Comparison of ENCODE assay signal across 30 cellular contexts in the genomic region with DNA sequence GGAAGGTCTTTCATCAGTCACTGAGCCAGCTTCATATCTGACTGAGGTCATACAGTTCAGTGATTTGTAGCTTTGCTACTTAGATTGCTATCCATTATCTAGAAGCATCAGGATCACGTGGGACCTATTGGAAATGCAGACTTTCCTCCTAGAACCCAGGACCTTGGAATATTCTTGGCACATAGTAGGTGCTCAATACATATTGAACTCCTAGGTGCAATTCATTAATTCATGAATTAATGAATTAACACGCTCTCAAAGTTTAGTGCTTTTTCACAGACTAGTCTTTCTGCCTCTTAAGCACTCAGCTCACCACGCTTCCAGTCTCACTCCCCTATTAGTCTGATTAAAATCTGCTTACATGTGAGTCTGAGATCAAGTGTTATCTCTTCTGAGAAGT. TPM values are rescaled to one million over a fixed set of nuclear protein-coding genes. Genes with fewer than 3 reads are reported as not detected.
"Had no signal": no experiment of that assay in that cellular context is flagged by ENCODE, and none has a peak within 500 bp of the region (broad histone marks: within the 10 kb centered on the region; RNA-seq: fewer than 3 reads in every experiment).

No MANE protein-coding gene starts in this region.

- H3K4me3 Mint-ChIP-seq: activated CD4-positive, alpha-beta T cell treated with anti-CD3 and anti-CD28 coated beads, Interleukin-2, amount 10 ng/mL, durations not matched to agents 24 days and 14 days; activated CD8-positive, alpha-beta T cell treated with anti-CD3 and anti-CD28 coated beads for 36 hours; activated naive CD4-positive, alpha-beta T cell treated with anti-CD3 and anti-CD28 coated beads for 36 hours; activated T-cell treated with anti-CD3 and anti-CD28 coated beads, Interleukin-2, amount 50 U/mL, for 24 hours; activated T-helper 1 cell treated with anti-CD3 and anti-CD28 coated beads, Interleukin-12 subunit alpha, Interleukin-12 subunit beta, Interleukin-2, Interleukin-4 antibody, amounts not matched to agents 30 ng/mL and 10 ng/mL and 1 ng/mL, durations not matched to agents 14 hours and 24 hours and 36 hours had no signal

- H3K9me3 ChIP-seq: adrenal gland, body of pancreas, breast epithelium, SJCRH30 had no signal

- H3K4me1 Mint-ChIP-seq: activated CD4-positive, alpha-beta T cell treated with anti-CD3 and anti-CD28 coated beads, Interleukin-2, amount 10 ng/mL, durations not matched to agents 24 days and 14 days had no signal

- H3K27ac ChIP-seq: adrenal gland, breast epithelium, SJCRH30, SK-N-MC had no signal

- FAIRE-seq: astrocyte had no signal

- ATAC-seq: activated CD8-positive, alpha-beta T cell treated with anti-CD3 and anti-CD28 coated beads for 36 hours; activated naive CD4-positive, alpha-beta T cell treated with anti-CD3 and anti-CD28 coated beads, Interleukin-2, amount 50 U/mL, for 72 hours; body of pancreas had no signal

- H3K4me1 ChIP-seq: adrenal gland, body of pancreas, breast epithelium, SJCRH30 had no signal

- DNase-seq: activated CD4-positive, alpha-beta T cell treated with anti-CD3 and anti-CD28 coated beads, Interleukin-2, amount 10 ng/mL, durations not matched to agents 24 days and 14 days; activated CD4-positive, alpha-beta T cell treated with anti-CD3 and anti-CD28 coated beads, Interleukin-2, amount 50 U/mL, for 4 hours; activated CD8-positive, alpha-beta T cell treated with anti-CD3 and anti-CD28 coated beads for 36 hours; activated gamma-delta T cell treated with Interleukin-2 at 50 U/mL for 16 hours; activated naive CD4-positive, alpha-beta T cell treated with anti-CD3 and anti-CD28 coated beads for 36 hours; activated T-cell treated with anti-CD3 and anti-CD28 coated beads, Interleukin-2, amount 50 U/mL, for 24 hours; adrenal gland; body of pancreas; NCI-H1092 treated with DMSO at 0.1 percent for 48 hours; NCI-H1417; NCI-H187 treated with DMSO at 0.1 percent for 48 hours; NCI-H2081; NCI-H2171 treated with DMSO at 0.1 percent for 48 hours; NCI-H2227 treated with DMSO at 0.1 percent for 48 hours; NCI-H446; NCI-H524; NCI-H69; NK-92 treated with Interleukin-12 subunit alpha and Interleukin-12 subunit beta, amount 100 ng/mL, for 24 hours; SHP77; SJCRH30; T1000 had no signal

- H3K27me3 ChIP-seq: adrenal gland, body of pancreas, breast epithelium, SJCRH30 had no signal

- H3K4me3 ChIP-seq: adrenal gland, body of pancreas, breast epithelium, SJCRH30, SK-N-MC had no signal

- H3K36me3 ChIP-seq: adrenal gland, breast epithelium, SJCRH30 had no signal

- H3K27ac Mint-ChIP-seq: activated CD4-positive, alpha-beta T cell treated with anti-CD3 and anti-CD28 coated beads, Interleukin-2, amount 10 ng/mL, durations not matched to agents 24 days and 14 days; activated CD8-positive, alpha-beta T cell treated with anti-CD3 and anti-CD28 coated beads for 36 hours; activated naive CD4-positive, alpha-beta T cell treated with anti-CD3 and anti-CD28 coated beads for 36 hours; activated T-cell treated with anti-CD3 and anti-CD28 coated beads, Interleukin-2, amount 50 U/mL, for 24 hours; activated T-helper 1 cell treated with anti-CD3 and anti-CD28 coated beads, Interleukin-12 subunit alpha, Interleukin-12 subunit beta, Interleukin-2, Interleukin-4 antibody, amounts not matched to agents 30 ng/mL and 10 ng/mL and 1 ng/mL, durations not matched to agents 14 hours and 24 hours and 36 hours had no signal

- H3K9me3 Mint-ChIP-seq: activated CD8-positive, alpha-beta T cell treated with anti-CD3 and anti-CD28 coated beads for 36 hours; activated naive CD4-positive, alpha-beta T cell treated with anti-CD3 and anti-CD28 coated beads for 36 hours; activated naive CD4-positive, alpha-beta T cell treated with anti-CD3 and anti-CD28 coated beads, Interleukin-2, amount 50 U/mL, for 72 hours; activated T-cell treated with anti-CD3 and anti-CD28 coated beads, Interleukin-2, amount 50 U/mL, for 24 hours; activated T-helper 1 cell treated with anti-CD3 and anti-CD28 coated beads, Interleukin-12 subunit alpha, Interleukin-12 subunit beta, Interleukin-2, Interleukin-4 antibody, amounts not matched to agents 30 ng/mL and 10 ng/mL and 1 ng/mL, durations not matched to agents 14 hours and 24 hours and 36 hours had no signal

- H3K36me3 Mint-ChIP-seq: activated naive CD4-positive, alpha-beta T cell treated with anti-CD3 and anti-CD28 coated beads, Interleukin-2, amount 50 U/mL, for 72 hours had no signal

RNA-seq across cellular contexts. Expression of a gene that starts 48.7 kb away (rescaled TPM):
- total RNA-seq: activated CD4-positive, alpha-beta T cell treated with anti-CD3 and anti-CD28 coated beads, Interleukin-2, amount 10 ng/mL, durations not matched to agents 24 days and 14 days; activated CD8-positive, alpha-beta memory T cell treated with anti-CD3 and anti-CD28 coated beads for 36 hours; activated CD8-positive, alpha-beta T cell treated with anti-CD3 and anti-CD28 coated beads for 36 hours; activated naive CD4-positive, alpha-beta T cell treated with anti-CD3 and anti-CD28 coated beads for 36 hours; activated naive CD4-positive, alpha-beta T cell treated with anti-CD3 and anti-CD28 coated beads, Interleukin-2, amount 50 U/mL, for 72 hours; activated T-helper 1 cell treated with anti-CD3 and anti-CD28 coated beads, Interleukin-12 subunit alpha, Interleukin-12 subunit beta, Interleukin-2, Interleukin-4 antibody, amounts not matched to agents 30 ng/mL and 10 ng/mL and 1 ng/mL, durations not matched to agents 14 hours and 24 hours and 36 hours; astrocyte; M059J; SJCRH30; T-helper 1 cell treated with Interleukin-12 subunit alpha and Interleukin-12 subunit beta and Interleukin-4 antibody, amounts not matched to agents 30 ng/mL and 1 ng/mL, for 36 hours; T-helper 2 cell treated with Interferon-gamma antibody and Interleukin-4, amounts not matched to agents 100 ng/mL and 5 ng/mL, for 36 hours had no signal
